Comparison of ENCODE assay signal across 31 cellular contexts in genomic region chr15:61097057-61097456, GRCh38.
"Had no signal": no experiment of that assay in that cellular context is flagged by ENCODE, and none has a peak within 500 bp of the region (broad histone marks: within the 10 kb centered on the region; RNA-seq: fewer than 3 reads in every experiment).

No MANE protein-coding gene starts in this region.

- H3K27me3 ChIP-seq: adrenal gland, breast epithelium, cardiac muscle cell, colonic mucosa, esophagus squamous epithelium, gastroesophageal sphincter had no signal

- H3K9me3 ChIP-seq: adrenal gland, breast epithelium, colonic mucosa, esophagus squamous epithelium, gastroesophageal sphincter had no signal

- H3K27ac Mint-ChIP-seq: activated CD4-positive, alpha-beta memory T cell treated with anti-CD3 and anti-CD28 coated beads for 36 hours; activated CD4-positive, alpha-beta T cell treated with anti-CD3 and anti-CD28 coated beads for 36 hours; activated CD4-positive, alpha-beta T cell treated with anti-CD3 and anti-CD28 coated beads, Interleukin-2, amount 10 ng/mL, durations not matched to agents 24 days and 14 days; activated CD8-positive, alpha-beta memory T cell treated with anti-CD3 and anti-CD28 coated beads, Interleukin-2, amount 10 ng/mL, durations not matched to agents 7 days and 5 days; activated CD8-positive, alpha-beta T cell treated with anti-CD3 and anti-CD28 coated beads, Interleukin-2, amount 10 ng/mL, durations not matched to agents 7 days and 5 days; activated naive CD4-positive, alpha-beta T cell treated with anti-CD3 and anti-CD28 coated beads for 36 hours; activated naive CD4-positive, alpha-beta T cell treated with anti-CD3 and anti-CD28 coated beads, Interleukin-2, amount 50 U/mL, for 24 hours; activated naive CD8-positive, alpha-beta T cell treated with anti-CD3 and anti-CD28 coated beads for 36 hours; activated naive CD8-positive, alpha-beta T cell treated with anti-CD3 and anti-CD28 coated beads, Interleukin-2, amount 50 U/mL, for 24 hours; activated T-helper 1 cell treated with anti-CD3 and anti-CD28 coated beads, Interleukin-12 subunit alpha, Interleukin-12 subunit beta, Interleukin-2, Interleukin-4 antibody, amounts not matched to agents 30 ng/mL and 10 ng/mL and 1 ng/mL, durations not matched to agents 14 hours and 24 hours and 36 hours; activated T-helper 2 cell treated with anti-CD3 and anti-CD28 coated beads, Interferon-gamma antibody, Interleukin-2, Interleukin-4, amounts not matched to agents 10 μg/mL and 5 μg/mL and 100 μg/mL, durations not matched to agents 14 hours and 24 hours and 36 hours; brain had no signal

- H3K36me3 ChIP-seq: adrenal gland, breast epithelium, cardiac muscle cell, colonic mucosa, esophagus squamous epithelium had no signal

- H3K4me1 ChIP-seq: adrenal gland, breast epithelium, colonic mucosa had no signal

- DNase-seq: activated CD4-positive, alpha-beta memory T cell treated with anti-CD3 and anti-CD28 coated beads for 36 hours; activated CD4-positive, alpha-beta T cell treated with anti-CD3 and anti-CD28 coated beads for 36 hours; activated CD4-positive, alpha-beta T cell treated with anti-CD3 and anti-CD28 coated beads, Interleukin-2, amount 10 ng/mL, durations not matched to agents 24 days and 14 days; activated CD4-positive, CD25-positive, alpha-beta regulatory T cell; activated CD4-positive, CD25-positive, alpha-beta regulatory T cell treated with anti-CD3 and anti-CD28 coated beads, Interleukin-2, amount 50 U/mL, for 72 hours; activated CD8-positive, alpha-beta memory T cell treated with anti-CD3 and anti-CD28 coated beads, Interleukin-2, amount 10 ng/mL, durations not matched to agents 7 days and 5 days; activated CD8-positive, alpha-beta memory T cell treated with anti-CD3 and anti-CD28 coated beads, Interleukin-2, amount 50 U/mL, for 4 hours; activated CD8-positive, alpha-beta T cell treated with anti-CD3 and anti-CD28 coated beads, Interleukin-2, amount 10 ng/mL, durations not matched to agents 7 days and 5 days; activated effector memory CD4-positive, alpha-beta T cell treated with anti-CD3 and anti-CD28 coated beads, Interleukin-2, amount 50 U/mL, for 16 hours; activated naive CD4-positive, alpha-beta T cell treated with anti-CD3 and anti-CD28 coated beads for 36 hours; activated naive CD8-positive, alpha-beta T cell treated with anti-CD3 and anti-CD28 coated beads for 36 hours; activated naive CD8-positive, alpha-beta T cell treated with anti-CD3 and anti-CD28 coated beads, Interleukin-2, amount 50 U/mL, for 24 hours; activated T-cell treated with anti-CD3 and anti-CD28 coated beads, Interleukin-2, amount 50 U/mL, for 1 hour; activated T-cell treated with anti-CD3 and anti-CD28 coated beads, Interleukin-2, amount 50 U/mL, for 48 hours; adrenal gland; amygdala; aorta; colonic mucosa; effector CD8-positive, alpha-beta T cell; esophagus squamous epithelium; foreskin melanocyte; T-helper 2 cell had no signal

- H3K4me1 Mint-ChIP-seq: activated CD4-positive, alpha-beta T cell treated with anti-CD3 and anti-CD28 coated beads for 36 hours; activated CD4-positive, alpha-beta T cell treated with anti-CD3 and anti-CD28 coated beads, Interleukin-2, amount 10 ng/mL, durations not matched to agents 24 days and 14 days; activated CD8-positive, alpha-beta memory T cell treated with anti-CD3 and anti-CD28 coated beads, Interleukin-2, amount 10 ng/mL, durations not matched to agents 7 days and 5 days; activated naive CD4-positive, alpha-beta T cell treated with anti-CD3 and anti-CD28 coated beads, Interleukin-2, amount 50 U/mL, for 24 hours; activated naive CD8-positive, alpha-beta T cell treated with anti-CD3 and anti-CD28 coated beads for 36 hours; activated naive CD8-positive, alpha-beta T cell treated with anti-CD3 and anti-CD28 coated beads, Interleukin-2, amount 50 U/mL, for 24 hours; central memory CD8-positive, alpha-beta T cell had no signal

- H3K4me3 ChIP-seq: adrenal gland, breast epithelium, cardiac muscle cell, colonic mucosa, esophagus squamous epithelium, gastroesophageal sphincter had no signal

- H3K9me3 Mint-ChIP-seq: activated CD4-positive, alpha-beta memory T cell treated with anti-CD3 and anti-CD28 coated beads for 36 hours; activated CD4-positive, alpha-beta T cell treated with anti-CD3 and anti-CD28 coated beads, Interleukin-2, amount 10 ng/mL, durations not matched to agents 24 days and 14 days; activated naive CD4-positive, alpha-beta T cell treated with anti-CD3 and anti-CD28 coated beads for 36 hours; activated naive CD4-positive, alpha-beta T cell treated with anti-CD3 and anti-CD28 coated beads, Interleukin-2, amount 50 U/mL, for 24 hours; activated naive CD8-positive, alpha-beta T cell treated with anti-CD3 and anti-CD28 coated beads for 36 hours; activated naive CD8-positive, alpha-beta T cell treated with anti-CD3 and anti-CD28 coated beads, Interleukin-2, amount 50 U/mL, for 24 hours; activated T-helper 1 cell treated with anti-CD3 and anti-CD28 coated beads, Interleukin-12 subunit alpha, Interleukin-12 subunit beta, Interleukin-2, Interleukin-4 antibody, amounts not matched to agents 30 ng/mL and 10 ng/mL and 1 ng/mL, durations not matched to agents 14 hours and 24 hours and 36 hours; activated T-helper 2 cell treated with anti-CD3 and anti-CD28 coated beads, Interferon-gamma antibody, Interleukin-2, Interleukin-4, amounts not matched to agents 10 μg/mL and 5 μg/mL and 100 μg/mL, durations not matched to agents 14 hours and 24 hours and 36 hours; brain; central memory CD8-positive, alpha-beta T cell had no signal

- H3K27ac ChIP-seq: adrenal gland, breast epithelium, cardiac muscle cell, colonic mucosa, epithelial cell of prostate, esophagus squamous epithelium, gastroesophageal sphincter had no signal

- H3K4me3 Mint-ChIP-seq: activated CD4-positive, alpha-beta memory T cell treated with anti-CD3 and anti-CD28 coated beads for 36 hours; activated CD4-positive, alpha-beta T cell treated with anti-CD3 and anti-CD28 coated beads for 36 hours; activated CD4-positive, alpha-beta T cell treated with anti-CD3 and anti-CD28 coated beads, Interleukin-2, amount 10 ng/mL, durations not matched to agents 24 days and 14 days; activated CD8-positive, alpha-beta memory T cell treated with anti-CD3 and anti-CD28 coated beads, Interleukin-2, amount 10 ng/mL, durations not matched to agents 7 days and 5 days; activated CD8-positive, alpha-beta T cell treated with anti-CD3 and anti-CD28 coated beads, Interleukin-2, amount 10 ng/mL, durations not matched to agents 7 days and 5 days; activated naive CD4-positive, alpha-beta T cell treated with anti-CD3 and anti-CD28 coated beads for 36 hours; activated naive CD4-positive, alpha-beta T cell treated with anti-CD3 and anti-CD28 coated beads, Interleukin-2, amount 50 U/mL, for 24 hours; activated naive CD8-positive, alpha-beta T cell treated with anti-CD3 and anti-CD28 coated beads for 36 hours; activated naive CD8-positive, alpha-beta T cell treated with anti-CD3 and anti-CD28 coated beads, Interleukin-2, amount 50 U/mL, for 24 hours; activated T-helper 1 cell treated with anti-CD3 and anti-CD28 coated beads, Interleukin-12 subunit alpha, Interleukin-12 subunit beta, Interleukin-2, Interleukin-4 antibody, amounts not matched to agents 30 ng/mL and 10 ng/mL and 1 ng/mL, durations not matched to agents 14 hours and 24 hours and 36 hours; brain; central memory CD8-positive, alpha-beta T cell had no signal

- H3K36me3 Mint-ChIP-seq: activated CD4-positive, alpha-beta memory T cell treated with anti-CD3 and anti-CD28 coated beads for 36 hours; activated CD8-positive, alpha-beta memory T cell treated with anti-CD3 and anti-CD28 coated beads, Interleukin-2, amount 10 ng/mL, durations not matched to agents 7 days and 5 days; activated naive CD4-positive, alpha-beta T cell treated with anti-CD3 and anti-CD28 coated beads, Interleukin-2, amount 50 U/mL, for 24 hours; activated naive CD8-positive, alpha-beta T cell treated with anti-CD3 and anti-CD28 coated beads for 36 hours had no signal

- ATAC-seq: activated CD4-positive, alpha-beta T cell treated with anti-CD3 and anti-CD28 coated beads for 36 hours; activated CD8-positive, alpha-beta memory T cell treated with anti-CD3 and anti-CD28 coated beads, Interleukin-2, amount 10 ng/mL, durations not matched to agents 7 days and 5 days; activated CD8-positive, alpha-beta T cell treated with anti-CD3 and anti-CD28 coated beads, Interleukin-2, amount 10 ng/mL, durations not matched to agents 7 days and 5 days; activated naive CD8-positive, alpha-beta T cell treated with anti-CD3 and anti-CD28 coated beads, Interleukin-2, amount 50 U/mL, for 24 hours; gastroesophageal sphincter had no signal
